9 cellular contexts compared by ENCODE assay signal in the genomic region with DNA sequence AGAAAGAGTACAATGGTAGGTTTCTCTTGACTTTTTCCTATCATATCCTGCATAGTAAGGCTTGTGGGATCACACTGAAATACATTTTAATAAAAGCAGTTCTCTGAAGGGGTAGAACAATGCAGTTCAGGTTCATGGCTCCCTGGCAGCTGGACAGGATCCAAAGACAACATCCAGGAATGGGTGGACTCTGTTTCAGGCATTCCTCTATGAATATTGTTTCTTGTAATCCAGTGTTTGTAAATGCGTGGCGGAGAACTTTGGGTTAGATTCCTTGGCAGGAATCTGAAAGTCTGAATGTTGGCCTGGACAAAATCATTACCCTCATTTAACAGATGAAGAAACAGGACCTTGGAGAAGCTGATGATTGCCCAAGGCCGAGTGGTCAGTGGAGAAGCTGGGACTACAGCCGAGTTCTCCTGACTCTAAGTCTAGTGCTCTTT. TPM values are rescaled to one million over a fixed set of nuclear protein-coding genes. Genes with fewer than 3 reads are reported as not detected.
DNase-seq lines count a peak whose midpoint lies in the region; ATAC-seq and TF ChIP-seq lines count a peak whose summit lies in the region.
"Had no signal": no experiment of that assay in that cellular context is flagged by ENCODE, and none has a peak within 500 bp of the region (broad histone marks: within the 10 kb centered on the region; RNA-seq: fewer than 3 reads in every experiment).

No MANE protein-coding gene starts in this region.

- no peak for TF ChIP-seq CTCF in AG04449 (IDR thresholded peaks at IDR 0.05; ENCODE audit: insufficient read depth, low read length, missing control alignments)

- POLR2A ChIA-PET in AG04449 (lab: Yijun Ruan, JAX) = no interaction called here

- peaks cover 36% of the 10 kb centered on the region for H3K4me1 Mint-ChIP-seq in activated T-cell treated with anti-CD3 and anti-CD28 coated beads, Interleukin-2, amount 50 U/mL, for 4 hours (ENCODE audit: low read depth)

- peak; percentile 33 for DNase-seq in AG04449 (ENCODE audit: low read depth, low spot score)
- peak; percentile 39 for DNase-seq in NCI-H1105 (lab: John Stamatoyannopoulos, UW)
- DNase-seq in dedifferentiated amniotic fluid mesenchymal stem cell (ENCODE audit: extremely low spot score) = peak; percentile 90
- peak; percentile 81 for DNase-seq in mucosa of gallbladder (ENCODE audit: low spot score)
- DNase-seq in T1000 (lab: John Stamatoyannopoulos, UW) = no peak
- DNase-seq in activated T-cell treated with anti-CD3 and anti-CD28 coated beads, Interleukin-2, amount 50 U/mL, for 4 hours = no peak

- H3K9me3 Mint-ChIP-seq in activated T-cell treated with anti-CD3 and anti-CD28 coated beads, Interleukin-2, amount 50 U/mL, for 4 hours = no peaks in the 10 kb centered on the region

- CTCF ChIA-PET in AG04449 (lab: Yijun Ruan, JAX) = no interaction called here

- H3K36me3 Mint-ChIP-seq in activated T-cell treated with anti-CD3 and anti-CD28 coated beads, Interleukin-2, amount 50 U/mL, for 4 hours (ENCODE audit: insufficient read depth) = peaks cover 9% of the 10 kb centered on the region

- no peak overlapping the region for H3K4me3 Mint-ChIP-seq in activated T-cell treated with anti-CD3 and anti-CD28 coated beads, Interleukin-2, amount 50 U/mL, for 4 hours

- no peak overlapping the region for H3K4me3 ChIP-seq in AG04449 (ENCODE audit: low read depth, low read length)
- H3K4me3 ChIP-seq: cardiac muscle cell had no signal

- ATAC-seq in HG03039 (IDR thresholded peaks at IDR 0.05; ENCODE audit: unreplicated experiment) (no peak), GM21786 (IDR thresholded peaks at IDR 0.05; ENCODE audit: unreplicated experiment) (no peak)
- no peak for ATAC-seq in activated T-cell treated with anti-CD3 and anti-CD28 coated beads, Interleukin-2, amount 50 U/mL, for 4 hours

- no peaks in the 10 kb centered on the region for H3K27me3 Mint-ChIP-seq in activated T-cell treated with anti-CD3 and anti-CD28 coated beads, Interleukin-2, amount 50 U/mL, for 4 hours (ENCODE audit: low read depth)

RNA-seq across cellular contexts. Expression of a gene that starts 43.5 kb away (rescaled TPM):
- total RNA-seq in mucosa of gallbladder = 85.7 TPM
- 10 to 100 TPM in 1 of 3 donors, 1 to 10 TPM in 2; 6.9 to 11.5 (median 8.6) TPM for total RNA-seq in activated T-cell treated with anti-CD3 and anti-CD28 coated beads, Interleukin-2, amount 50 U/mL, for 4 hours

Comparison
In these comparisons a context has a peak if more than half of its experiments do, and no peak if none do; other contexts are left out.
1. DNase-seq: peak in AG04449 (single experiment), NCI-H1105 (single experiment), dedifferentiated amniotic fluid mesenchymal stem cell (single experiment) and mucosa of gallbladder (single experiment); none in T1000 (single experiment) and activated T-cell treated with anti-CD3 and anti-CD28 coated beads, Interleukin-2, amount 50 U/mL, for 4 hours (single experiment).